8 cellular contexts compared by ENCODE assay signal in the genomic region with DNA sequence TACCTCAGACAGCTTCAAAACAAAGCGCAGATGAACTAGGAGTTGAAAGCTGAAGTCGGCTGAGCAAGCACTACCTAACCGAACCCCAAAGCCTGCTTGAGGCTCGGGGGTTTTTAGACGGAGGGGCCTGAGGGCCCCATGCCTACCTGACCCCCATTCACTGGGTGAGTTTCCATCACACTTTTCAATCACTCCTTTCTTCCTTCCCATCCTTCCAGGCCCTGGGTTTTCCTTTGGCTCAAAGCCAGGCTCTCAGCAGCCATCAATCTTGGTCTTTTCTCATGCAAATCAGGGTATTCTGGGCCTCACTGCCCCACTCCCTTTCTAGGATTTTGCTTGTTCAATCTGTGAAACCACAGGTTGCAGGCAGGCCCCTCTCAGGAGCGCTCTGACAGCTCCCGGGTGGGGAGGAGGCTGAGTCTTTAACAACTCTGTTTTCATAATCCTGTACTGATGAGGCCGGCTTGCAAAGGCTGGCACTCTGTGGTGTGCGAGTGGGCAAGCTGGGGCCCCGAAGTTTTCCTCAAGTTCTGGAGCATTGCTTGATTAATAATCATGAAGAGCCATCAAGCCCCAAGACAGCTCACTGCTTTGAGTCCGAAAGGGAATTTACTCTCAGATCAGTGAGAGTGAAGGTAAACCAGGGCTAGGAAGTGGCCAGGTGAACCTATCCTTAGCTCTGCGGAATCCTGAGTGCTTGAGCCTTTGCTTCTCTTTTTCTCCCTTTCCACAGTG.
A peak's percentile ranks its signal among the peaks of the same experiment; 100 is the strongest.
DNase-seq lines count a peak whose midpoint lies in the region; ATAC-seq and TF ChIP-seq lines count a peak whose summit lies in the region.

No MANE protein-coding gene starts in this region.

- intact Hi-C loops in ascending aorta (cut with DNase I) = no loop called here
- intact Hi-C loops in esophagus muscularis mucosa (cut with DNase I) = no loop called here

- TF ChIP-seq CTCF in RWPE1 (conservative IDR thresholded peaks at IDR 0.05; ENCODE audit: low read depth) (no peak), ascending aorta (IDR thresholded peaks at IDR 0.05) (no peak), esophagus muscularis mucosa (IDR thresholded peaks at IDR 0.05) (no peak)

- H3K36me3 ChIP-seq in ascending aorta (no peaks in the 10 kb centered on the region), esophagus muscularis mucosa (peaks cover 0 to 9% (median 0%) of the 10 kb centered on the region in 4 donors)

- peaks cover 0 to 5% (median 0%) of the 10 kb centered on the region in 3 donors for H3K36me3 Mint-ChIP-seq in immature natural killer cell

- TF ChIP-seq EP300 in esophagus muscularis mucosa (IDR thresholded peaks at IDR 0.05) = no peak

- POLR2A ChIA-PET in RWPE1 (lab: Yijun Ruan, JAX; ENCODE audit: low non-redundant PET) = no interaction called here

- 89% methylated on average over 12 of the region's 12 CpGs for WGBS in esophagus muscularis mucosa

- DNase-seq in COLO668 (lab: John Stamatoyannopoulos, UW; ENCODE audit: unreplicated experiment) = peak; percentile 0
- DNase-seq in RWPE1 (ENCODE audit: low spot score) = no peak
- DNase-seq in immature natural killer cell = peak; percentile 10 to 28 (median 26)
- DNase-seq in ascending aorta (ENCODE audit: low spot score in 2 of 2) = no peak
- DNase-seq in esophagus muscularis mucosa (ENCODE audit: extremely low spot score) = no peak
- DNase-seq in NOMO-1 treated with dmso at 0.1 percent for 144 hours (lab: John Stamatoyannopoulos, UW; ENCODE audit: unreplicated experiment) = no peak

- H3K4me3 ChIP-seq in ascending aorta (no peak overlapping the region), esophagus muscularis mucosa (no peak overlapping the region)

- H3K27ac Mint-ChIP-seq in immature natural killer cell = peak overlapping the region; percentile 28 to 90 (median 62)

- CTCF ChIA-PET in RWPE1 (lab: Yijun Ruan, JAX) = interaction anchor here (0.5 kb wide), 1 partner anchor 34 kb away, joined by 3 read pairs; no protein-coding TSS in a partner anchor

- H3K27me3 Mint-ChIP-seq in immature natural killer cell (ENCODE audit: low read depth in 3 of 3) = peaks cover 0 to 8% (median 1%) of the 10 kb centered on the region in 3 donors

- peak overlapping the region; percentile 10 to 79 (median 75) for H3K4me3 Mint-ChIP-seq in immature natural killer cell

- H3K27me3 ChIP-seq in ascending aorta (no peaks in the 10 kb centered on the region), esophagus muscularis mucosa (no peaks in the 10 kb centered on the region)

- no peaks in the 10 kb centered on the region for H3K9me3 Mint-ChIP-seq in immature natural killer cell

- peak overlapping the region; percentile 39 for H3K27ac ChIP-seq in RWPE1
- no peak overlapping the region for H3K27ac ChIP-seq in ascending aorta
- no peak overlapping the region for H3K27ac ChIP-seq in esophagus muscularis mucosa (replicated peaks in 1 of 4)

- peaks cover 34 to 43% of the 10 kb centered on the region in 2 donors for H3K4me1 Mint-ChIP-seq in immature natural killer cell

- no peaks in the 10 kb centered on the region for H3K4me1 ChIP-seq in ascending aorta
- peaks cover 0 to 3% (median 0%) of the 10 kb centered on the region in 4 donors for H3K4me1 ChIP-seq in esophagus muscularis mucosa

- no peak for TF ChIP-seq POLR2A in esophagus muscularis mucosa (IDR thresholded peaks at IDR 0.05; ENCODE audit: low read depth)

- H3K9me3 ChIP-seq in ascending aorta (no peaks in the 10 kb centered on the region), esophagus muscularis mucosa (no peaks in the 10 kb centered on the region)

- peak; percentile 89 for ATAC-seq in GM21515 (IDR thresholded peaks at IDR 0.05; ENCODE audit: unreplicated experiment)
- ATAC-seq in HG03571 (IDR thresholded peaks at IDR 0.05; ENCODE audit: unreplicated experiment) = no peak

Comparison
In these comparisons a context has a peak if more than half of its experiments do, and no peak if none do; other contexts are left out.
1. DNase-seq: peak in COLO668 (single experiment) and immature natural killer cell (3 of 3); none in RWPE1 (single experiment), ascending aorta (0 of 2), esophagus muscularis mucosa (single experiment) and NOMO-1 treated with dmso at 0.1 percent for 144 hours (single experiment).